33 cellular contexts compared by ENCODE assay signal in the genomic region with DNA sequence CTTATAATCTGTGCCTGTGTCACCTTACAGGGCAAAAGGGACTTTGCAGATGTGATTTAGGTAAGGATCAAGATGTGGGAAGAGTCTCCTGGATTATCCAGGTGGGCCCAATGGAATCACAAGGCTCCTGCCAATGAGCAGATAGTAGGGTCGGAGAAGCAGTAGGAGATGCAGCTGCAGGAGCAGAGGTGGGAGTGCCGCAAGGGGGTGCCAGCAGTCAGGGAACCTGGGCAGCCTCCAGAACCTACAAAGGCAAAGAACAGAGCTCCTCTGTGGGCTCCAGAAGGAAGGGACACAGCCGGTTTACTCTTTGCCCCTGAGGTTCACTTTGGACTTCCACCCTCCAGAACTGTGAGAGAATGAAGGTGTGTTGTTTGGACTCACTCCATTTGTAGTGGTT.
"Had no signal": no experiment of that assay in that cellular context is flagged by ENCODE, and none has a peak within 500 bp of the region (broad histone marks: within the 10 kb centered on the region; RNA-seq: fewer than 3 reads in every experiment).

No MANE protein-coding gene starts in this region.

- H3K4me2 ChIP-seq: smooth muscle cell had no signal

- H3K27me3 ChIP-seq: pancreas, sigmoid colon, stomach, thyroid gland, upper lobe of left lung, vagina had no signal

- H3K9me3 ChIP-seq: pancreas, prostate gland, sigmoid colon, stomach, thyroid gland, upper lobe of left lung, vagina had no signal

- H3K4me1 Mint-ChIP-seq: activated naive CD4-positive, alpha-beta T cell treated with anti-CD3 and anti-CD28 coated beads, Interleukin-2, amount 10 ng/mL, durations not matched to agents 7 days and 5 days; memory B cell had no signal

- H3K4me3 Mint-ChIP-seq: activated CD4-positive, alpha-beta memory T cell treated with anti-CD3 and anti-CD28 coated beads for 36 hours; activated CD4-positive, alpha-beta T cell treated with anti-CD3 and anti-CD28 coated beads, Interleukin-2, amount 10 ng/mL, durations not matched to agents 24 days and 14 days; activated naive CD4-positive, alpha-beta T cell treated with anti-CD3 and anti-CD28 coated beads, Interleukin-2, amount 10 ng/mL, durations not matched to agents 7 days and 5 days; effector memory CD8-positive, alpha-beta T cell; memory B cell; naive thymus-derived CD4-positive, alpha-beta T cell; stimulated activated naive B cell treated with anti-CD40 and anti-IgM and Interleukin-4, amounts not matched to agents 10 μg/mL and 1 μg/mL and 100 μg/mL, for 72 hours had no signal

- ATAC-seq: effector memory CD8-positive, alpha-beta T cell; esophagus mucosa; left colon; naive thymus-derived CD4-positive, alpha-beta T cell; pancreas; stimulated activated naive B cell treated with anti-CD40 and anti-IgM and Interleukin-4, amounts not matched to agents 10 μg/mL and 1 μg/mL and 100 μg/mL, for 72 hours had no signal

- H3K36me3 ChIP-seq: pancreas, prostate gland, sigmoid colon, stomach, thyroid gland, upper lobe of left lung, vagina had no signal

- H3K36me3 Mint-ChIP-seq: activated CD4-positive, alpha-beta memory T cell treated with anti-CD3 and anti-CD28 coated beads for 36 hours; activated naive CD4-positive, alpha-beta T cell treated with anti-CD3 and anti-CD28 coated beads, Interleukin-2, amount 10 ng/mL, durations not matched to agents 7 days and 5 days; memory B cell; naive thymus-derived CD4-positive, alpha-beta T cell; stimulated activated naive B cell treated with anti-CD40 and anti-IgM and Interleukin-4, amounts not matched to agents 10 μg/mL and 1 μg/mL and 100 μg/mL, for 72 hours had no signal

- H3K27me3 Mint-ChIP-seq: activated CD4-positive, alpha-beta memory T cell treated with anti-CD3 and anti-CD28 coated beads for 36 hours; activated CD4-positive, alpha-beta T cell treated with anti-CD3 and anti-CD28 coated beads, Interleukin-2, amount 10 ng/mL, durations not matched to agents 24 days and 14 days; activated naive CD4-positive, alpha-beta T cell treated with anti-CD3 and anti-CD28 coated beads, Interleukin-2, amount 10 ng/mL, durations not matched to agents 7 days and 5 days; memory B cell; stimulated activated naive B cell treated with anti-CD40 and anti-IgM and Interleukin-4, amounts not matched to agents 10 μg/mL and 1 μg/mL and 100 μg/mL, for 72 hours had no signal

- H3K27ac Mint-ChIP-seq: activated CD4-positive, alpha-beta memory T cell treated with anti-CD3 and anti-CD28 coated beads for 36 hours; activated CD4-positive, alpha-beta T cell treated with anti-CD3 and anti-CD28 coated beads, Interleukin-2, amount 10 ng/mL, durations not matched to agents 24 days and 14 days; activated naive CD4-positive, alpha-beta T cell treated with anti-CD3 and anti-CD28 coated beads, Interleukin-2, amount 10 ng/mL, durations not matched to agents 7 days and 5 days; effector memory CD8-positive, alpha-beta T cell; memory B cell; naive thymus-derived CD4-positive, alpha-beta T cell; stimulated activated naive B cell treated with anti-CD40 and anti-IgM and Interleukin-4, amounts not matched to agents 10 μg/mL and 1 μg/mL and 100 μg/mL, for 72 hours had no signal

- DNase-seq: activated CD4-positive, alpha-beta memory T cell treated with anti-CD3 and anti-CD28 coated beads for 36 hours; activated CD4-positive, alpha-beta T cell treated with anti-CD3 and anti-CD28 coated beads, Interleukin-2, amount 10 ng/mL, durations not matched to agents 24 days and 14 days; activated CD4-positive, CD25-positive, alpha-beta regulatory T cell treated with anti-CD3 and anti-CD28 coated beads, Interleukin-2, amount 50 U/mL, for 72 hours; activated CD8-positive, alpha-beta memory T cell treated with anti-CD3 and anti-CD28 coated beads, Interleukin-2, amount 50 U/mL, for 4 hours; activated gamma-delta T cell; activated naive CD4-positive, alpha-beta T cell treated with anti-CD3 and anti-CD28 coated beads, Interleukin-2, amount 10 ng/mL, durations not matched to agents 7 days and 5 days; activated T-cell treated with anti-CD3 and anti-CD28 coated beads, Interleukin-2, amount 50 U/mL, for 1 hour; amygdala; caudate nucleus; cortex of kidney; effector memory CD8-positive, alpha-beta T cell; foreskin fibroblast; head of caudate nucleus; hippocampal formation; kidney; left colon; midbrain; naive thymus-derived CD4-positive, alpha-beta T cell; pancreas; retina; sigmoid colon; stimulated activated CD4-positive, alpha-beta T cell treated with anti-CD3 and anti-CD28 coated beads, Interleukin-15, amount 100 ng/mL, for 24 hours; stimulated activated CD4-positive, alpha-beta T cell treated with anti-CD3 and anti-CD28 coated beads, Interleukin-2, amount 100 ng/mL, for 24 hours; stimulated activated naive B cell treated with anti-CD40 and anti-IgM and Interleukin-4, amounts not matched to agents 10 μg/mL and 1 μg/mL and 100 μg/mL, for 72 hours; stomach; thyroid gland; upper lobe of left lung had no signal

- H3K4me1 ChIP-seq: pancreas, prostate gland, sigmoid colon, thyroid gland, upper lobe of left lung had no signal

- FAIRE-seq: endothelial cell of umbilical vein, kidney, pancreas had no signal

- H3K4me3 ChIP-seq: pancreas, prostate gland, sigmoid colon, smooth muscle cell, stomach, thyroid gland, upper lobe of left lung, vagina had no signal

- H3K27ac ChIP-seq: pancreas, prostate gland, sigmoid colon, stomach, thyroid gland, upper lobe of left lung, vagina had no signal

- H3K9me3 Mint-ChIP-seq: activated CD4-positive, alpha-beta memory T cell treated with anti-CD3 and anti-CD28 coated beads for 36 hours; activated CD4-positive, alpha-beta T cell treated with anti-CD3 and anti-CD28 coated beads, Interleukin-2, amount 10 ng/mL, durations not matched to agents 24 days and 14 days; effector memory CD8-positive, alpha-beta T cell; memory B cell; stimulated activated naive B cell treated with anti-CD40 and anti-IgM and Interleukin-4, amounts not matched to agents 10 μg/mL and 1 μg/mL and 100 μg/mL, for 72 hours had no signal
